1 cellular context compared by ENCODE assay signal in the genomic region with DNA sequence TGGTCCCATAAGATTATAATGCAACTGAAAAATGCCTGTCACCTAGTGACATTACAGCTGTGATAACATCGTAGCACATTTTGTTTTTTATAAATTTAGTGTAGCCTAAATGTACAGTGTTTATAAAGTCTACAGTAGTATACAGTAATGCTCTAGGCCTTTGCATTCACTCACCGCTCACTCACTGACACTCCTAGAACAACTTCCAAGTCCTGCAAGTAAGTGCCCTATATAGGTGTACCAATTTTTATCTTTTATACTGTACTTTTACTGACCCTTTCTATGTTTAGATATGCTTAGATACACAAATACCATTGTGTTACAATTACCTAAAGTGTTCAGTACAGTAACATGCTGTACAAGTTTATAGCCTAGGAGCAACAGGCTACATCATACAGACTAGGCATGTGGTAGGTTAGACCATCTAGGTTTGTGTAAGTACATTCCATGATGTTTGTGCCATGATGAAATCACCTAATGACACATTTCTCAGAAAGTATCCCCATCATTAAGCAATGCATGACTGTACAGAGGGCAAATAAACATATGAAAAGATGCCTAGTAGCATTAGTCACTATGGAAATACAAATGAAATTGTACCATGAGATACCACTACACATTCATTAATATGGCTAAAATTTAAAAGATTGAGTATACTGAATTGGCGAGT.
TF ChIP-seq lines count a peak whose summit lies in the region.

No MANE protein-coding gene starts in this region.

TF ChIP-seq in SK-N-SH, 30 proteins besides CTCF, POLR2A, EP300 and RAD21 (continued from another document):
- no peak for TF ChIP-seq FOXM1 (IDR thresholded peaks at IDR 0.05; ENCODE audit: low read depth)
- no peak for TF ChIP-seq GABPA (IDR thresholded peaks at IDR 0.05; ENCODE audit: low read depth)
- TF ChIP-seq TEAD4 (IDR thresholded peaks at IDR 0.05; ENCODE audit: borderline replicate concordance, insufficient read depth) = no peak
- TF ChIP-seq POLR2AphosphoS5 (IDR thresholded peaks at IDR 0.05; ENCODE audit: low read depth, low read length) = no peak
